In genomic region chr11:34707462-34707840, GRCh38 we compare ENCODE assay signal across 16 cellular contexts.
"Had no signal": no experiment of that assay in that cellular context is flagged by ENCODE, and none has a peak within 500 bp of the region (broad histone marks: within the 10 kb centered on the region; RNA-seq: fewer than 3 reads in every experiment).

No MANE protein-coding gene starts in this region.

- H3K4me3 Mint-ChIP-seq: activated CD4-positive, alpha-beta memory T cell treated with anti-CD3 and anti-CD28 coated beads for 36 hours; activated CD8-positive, alpha-beta memory T cell treated with anti-CD3 and anti-CD28 coated beads, Interleukin-2, amount 10 ng/mL, durations not matched to agents 7 days and 5 days; activated T-cell treated with anti-CD3 and anti-CD28 coated beads, Interleukin-2, amount 50 U/mL, for 24 hours; naive thymus-derived CD8-positive, alpha-beta T cell; stimulated activated naive B cell treated with anti-CD40 and anti-IgM and Interleukin-4, amounts not matched to agents 10 μg/mL and 1 μg/mL and 100 μg/mL, for 72 hours had no signal

- H3K4me1 ChIP-seq: thyroid gland, uterus had no signal

- H3K4me3 ChIP-seq: coronary artery, hepatocyte, mucosa of descending colon, thyroid gland, uterus had no signal

- H3K36me3 ChIP-seq: thyroid gland, uterus had no signal

- ATAC-seq: activated CD8-positive, alpha-beta memory T cell treated with anti-CD3 and anti-CD28 coated beads, Interleukin-2, amount 10 ng/mL, durations not matched to agents 7 days and 5 days; activated naive CD4-positive, alpha-beta T cell treated with anti-CD3 and anti-CD28 coated beads, Interleukin-2, amount 50 U/mL, for 72 hours; mucosa of descending colon; naive thymus-derived CD8-positive, alpha-beta T cell; stimulated activated naive B cell treated with anti-CD40 and anti-IgM and Interleukin-4, amounts not matched to agents 10 μg/mL and 1 μg/mL and 100 μg/mL, for 72 hours had no signal

- H3K4me1 Mint-ChIP-seq: activated CD8-positive, alpha-beta memory T cell treated with anti-CD3 and anti-CD28 coated beads, Interleukin-2, amount 10 ng/mL, durations not matched to agents 7 days and 5 days; naive thymus-derived CD8-positive, alpha-beta T cell; stimulated activated naive B cell treated with anti-CD40 and anti-IgM and Interleukin-4, amounts not matched to agents 10 μg/mL and 1 μg/mL and 100 μg/mL, for 72 hours had no signal

- H2AFZ ChIP-seq: hepatocyte had no signal

- DNase-seq: activated CD4-positive, alpha-beta memory T cell treated with anti-CD3 and anti-CD28 coated beads for 36 hours; activated CD8-positive, alpha-beta memory T cell treated with anti-CD3 and anti-CD28 coated beads, Interleukin-2, amount 10 ng/mL, durations not matched to agents 7 days and 5 days; activated effector memory CD4-positive, alpha-beta T cell treated with Interleukin-2 at 50 U/mL for 16 hours; activated T-cell treated with anti-CD3 and anti-CD28 coated beads, Interleukin-2, amount 50 U/mL, for 24 hours; central memory CD4-positive, alpha-beta T cell; mucosa of descending colon; naive thymus-derived CD8-positive, alpha-beta T cell; stimulated activated CD4-positive, alpha-beta T cell treated with anti-CD3 and anti-CD28 coated beads, Interleukin-2, amount 100 ng/mL, for 24 hours; stimulated activated naive B cell treated with anti-CD40 and anti-IgM and Interleukin-4, amounts not matched to agents 10 μg/mL and 1 μg/mL and 100 μg/mL, for 72 hours; thyroid gland; uterus had no signal

- H3K27ac Mint-ChIP-seq: activated CD4-positive, alpha-beta memory T cell treated with anti-CD3 and anti-CD28 coated beads for 36 hours; activated CD8-positive, alpha-beta memory T cell treated with anti-CD3 and anti-CD28 coated beads, Interleukin-2, amount 10 ng/mL, durations not matched to agents 7 days and 5 days; activated naive CD4-positive, alpha-beta T cell treated with anti-CD3 and anti-CD28 coated beads, Interleukin-2, amount 50 U/mL, for 72 hours; activated T-cell treated with anti-CD3 and anti-CD28 coated beads, Interleukin-2, amount 50 U/mL, for 24 hours; naive thymus-derived CD8-positive, alpha-beta T cell; stimulated activated naive B cell treated with anti-CD40 and anti-IgM and Interleukin-4, amounts not matched to agents 10 μg/mL and 1 μg/mL and 100 μg/mL, for 72 hours had no signal

- H3K36me3 Mint-ChIP-seq: activated CD4-positive, alpha-beta memory T cell treated with anti-CD3 and anti-CD28 coated beads for 36 hours; activated CD8-positive, alpha-beta memory T cell treated with anti-CD3 and anti-CD28 coated beads, Interleukin-2, amount 10 ng/mL, durations not matched to agents 7 days and 5 days had no signal

- H3K27me3 ChIP-seq: hepatocyte, thyroid gland, uterus had no signal

- H3K4me2 ChIP-seq: hepatocyte had no signal

- FAIRE-seq: endothelial cell of umbilical vein had no signal

- H3K9me3 ChIP-seq: thyroid gland, uterus had no signal

- H3K27ac ChIP-seq: coronary artery, hepatocyte, thyroid gland, uterus, VCaP had no signal

- H3K27me3 Mint-ChIP-seq: stimulated activated naive B cell treated with anti-CD40 and anti-IgM and Interleukin-4, amounts not matched to agents 10 μg/mL and 1 μg/mL and 100 μg/mL, for 72 hours had no signal
